1 cellular context compared by ENCODE assay signal in the genomic region with DNA sequence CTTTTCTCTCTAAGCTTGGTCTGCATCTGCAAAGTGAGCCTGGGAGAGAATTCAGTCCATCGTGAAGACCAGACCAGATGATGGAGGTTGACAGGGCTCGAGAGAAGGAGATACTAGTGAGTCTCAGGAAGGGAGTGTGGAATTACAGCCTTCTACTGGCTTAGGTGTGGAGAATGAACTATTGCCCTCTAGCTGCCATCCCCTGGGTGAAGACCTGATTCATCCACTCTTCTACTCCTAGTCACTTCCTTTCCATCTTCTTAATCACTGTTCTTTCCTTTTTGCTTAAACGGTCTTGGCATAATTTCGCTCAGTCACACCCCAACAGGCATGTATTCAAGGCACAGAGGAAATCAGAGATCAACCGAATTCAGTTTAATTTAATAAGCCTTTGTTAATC.
TF ChIP-seq lines count a peak whose summit lies in the region.

No MANE protein-coding gene starts in this region.

TF ChIP-seq in H1, 55 proteins besides CTCF, POLR2A, EP300 and RAD21:
- TF ChIP-seq NANOG (IDR thresholded peaks at IDR 0.05; ENCODE audit: insufficient read depth, low read depth, low read length, poor library complexity, severe bottlenecking) (no peak), PHF8 (conservative IDR thresholded peaks at IDR 0.05; ENCODE audit: low read depth, low read length) (no peak), ATF3 (IDR thresholded peaks at IDR 0.05; ENCODE audit: insufficient read depth, low read depth, low read length) (no peak), ZNF274 (IDR thresholded peaks at IDR 0.05; ENCODE audit: borderline replicate concordance, extremely low read depth, low read length) (no peak), CREB1 (IDR thresholded peaks at IDR 0.05) (no peak), TAF1 (IDR thresholded peaks at IDR 0.05; ENCODE audit: low read depth, low read length) (no peak)
- TF ChIP-seq, protein P1, sequence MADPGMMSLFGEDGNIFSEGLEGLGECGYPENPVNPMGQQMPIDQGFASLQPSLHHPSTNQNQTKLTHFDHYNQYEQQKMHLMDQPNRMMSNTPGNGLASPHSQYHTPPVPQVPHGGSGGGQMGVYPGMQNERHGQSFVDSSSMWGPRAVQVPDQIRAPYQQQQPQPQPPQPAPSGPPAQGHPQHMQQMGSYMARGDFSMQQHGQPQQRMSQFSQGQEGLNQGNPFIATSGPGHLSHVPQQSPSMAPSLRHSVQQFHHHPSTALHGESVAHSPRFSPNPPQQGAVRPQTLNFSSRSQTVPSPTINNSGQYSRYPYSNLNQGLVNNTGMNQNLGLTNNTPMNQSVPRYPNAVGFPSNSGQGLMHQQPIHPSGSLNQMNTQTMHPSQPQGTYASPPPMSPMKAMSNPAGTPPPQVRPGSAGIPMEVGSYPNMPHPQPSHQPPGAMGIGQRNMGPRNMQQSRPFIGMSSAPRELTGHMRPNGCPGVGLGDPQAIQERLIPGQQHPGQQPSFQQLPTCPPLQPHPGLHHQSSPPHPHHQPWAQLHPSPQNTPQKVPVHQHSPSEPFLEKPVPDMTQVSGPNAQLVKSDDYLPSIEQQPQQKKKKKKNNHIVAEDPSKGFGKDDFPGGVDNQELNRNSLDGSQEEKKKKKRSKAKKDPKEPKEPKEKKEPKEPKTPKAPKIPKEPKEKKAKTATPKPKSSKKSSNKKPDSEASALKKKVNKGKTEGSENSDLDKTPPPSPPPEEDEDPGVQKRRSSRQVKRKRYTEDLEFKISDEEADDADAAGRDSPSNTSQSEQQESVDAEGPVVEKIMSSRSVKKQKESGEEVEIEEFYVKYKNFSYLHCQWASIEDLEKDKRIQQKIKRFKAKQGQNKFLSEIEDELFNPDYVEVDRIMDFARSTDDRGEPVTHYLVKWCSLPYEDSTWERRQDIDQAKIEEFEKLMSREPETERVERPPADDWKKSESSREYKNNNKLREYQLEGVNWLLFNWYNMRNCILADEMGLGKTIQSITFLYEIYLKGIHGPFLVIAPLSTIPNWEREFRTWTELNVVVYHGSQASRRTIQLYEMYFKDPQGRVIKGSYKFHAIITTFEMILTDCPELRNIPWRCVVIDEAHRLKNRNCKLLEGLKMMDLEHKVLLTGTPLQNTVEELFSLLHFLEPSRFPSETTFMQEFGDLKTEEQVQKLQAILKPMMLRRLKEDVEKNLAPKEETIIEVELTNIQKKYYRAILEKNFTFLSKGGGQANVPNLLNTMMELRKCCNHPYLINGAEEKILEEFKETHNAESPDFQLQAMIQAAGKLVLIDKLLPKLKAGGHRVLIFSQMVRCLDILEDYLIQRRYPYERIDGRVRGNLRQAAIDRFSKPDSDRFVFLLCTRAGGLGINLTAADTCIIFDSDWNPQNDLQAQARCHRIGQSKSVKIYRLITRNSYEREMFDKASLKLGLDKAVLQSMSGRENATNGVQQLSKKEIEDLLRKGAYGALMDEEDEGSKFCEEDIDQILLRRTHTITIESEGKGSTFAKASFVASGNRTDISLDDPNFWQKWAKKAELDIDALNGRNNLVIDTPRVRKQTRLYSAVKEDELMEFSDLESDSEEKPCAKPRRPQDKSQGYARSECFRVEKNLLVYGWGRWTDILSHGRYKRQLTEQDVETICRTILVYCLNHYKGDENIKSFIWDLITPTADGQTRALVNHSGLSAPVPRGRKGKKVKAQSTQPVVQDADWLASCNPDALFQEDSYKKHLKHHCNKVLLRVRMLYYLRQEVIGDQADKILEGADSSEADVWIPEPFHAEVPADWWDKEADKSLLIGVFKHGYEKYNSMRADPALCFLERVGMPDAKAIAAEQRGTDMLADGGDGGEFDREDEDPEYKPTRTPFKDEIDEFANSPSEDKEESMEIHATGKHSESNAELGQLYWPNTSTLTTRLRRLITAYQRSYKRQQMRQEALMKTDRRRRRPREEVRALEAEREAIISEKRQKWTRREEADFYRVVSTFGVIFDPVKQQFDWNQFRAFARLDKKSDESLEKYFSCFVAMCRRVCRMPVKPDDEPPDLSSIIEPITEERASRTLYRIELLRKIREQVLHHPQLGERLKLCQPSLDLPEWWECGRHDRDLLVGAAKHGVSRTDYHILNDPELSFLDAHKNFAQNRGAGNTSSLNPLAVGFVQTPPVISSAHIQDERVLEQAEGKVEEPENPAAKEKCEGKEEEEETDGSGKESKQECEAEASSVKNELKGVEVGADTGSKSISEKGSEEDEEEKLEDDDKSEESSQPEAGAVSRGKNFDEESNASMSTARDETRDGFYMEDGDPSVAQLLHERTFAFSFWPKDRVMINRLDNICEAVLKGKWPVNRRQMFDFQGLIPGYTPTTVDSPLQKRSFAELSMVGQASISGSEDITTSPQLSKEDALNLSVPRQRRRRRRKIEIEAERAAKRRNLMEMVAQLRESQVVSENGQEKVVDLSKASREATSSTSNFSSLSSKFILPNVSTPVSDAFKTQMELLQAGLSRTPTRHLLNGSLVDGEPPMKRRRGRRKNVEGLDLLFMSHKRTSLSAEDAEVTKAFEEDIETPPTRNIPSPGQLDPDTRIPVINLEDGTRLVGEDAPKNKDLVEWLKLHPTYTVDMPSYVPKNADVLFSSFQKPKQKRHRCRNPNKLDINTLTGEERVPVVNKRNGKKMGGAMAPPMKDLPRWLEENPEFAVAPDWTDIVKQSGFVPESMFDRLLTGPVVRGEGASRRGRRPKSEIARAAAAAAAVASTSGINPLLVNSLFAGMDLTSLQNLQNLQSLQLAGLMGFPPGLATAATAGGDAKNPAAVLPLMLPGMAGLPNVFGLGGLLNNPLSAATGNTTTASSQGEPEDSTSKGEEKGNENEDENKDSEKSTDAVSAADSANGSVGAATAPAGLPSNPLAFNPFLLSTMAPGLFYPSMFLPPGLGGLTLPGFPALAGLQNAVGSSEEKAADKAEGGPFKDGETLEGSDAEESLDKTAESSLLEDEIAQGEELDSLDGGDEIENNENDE (IDR thresholded peaks at IDR 0.05; ENCODE audit: insufficient replicate concordance, low read length): no peak
